ENCODE assay signal across 15 cellular contexts in the genomic region with DNA sequence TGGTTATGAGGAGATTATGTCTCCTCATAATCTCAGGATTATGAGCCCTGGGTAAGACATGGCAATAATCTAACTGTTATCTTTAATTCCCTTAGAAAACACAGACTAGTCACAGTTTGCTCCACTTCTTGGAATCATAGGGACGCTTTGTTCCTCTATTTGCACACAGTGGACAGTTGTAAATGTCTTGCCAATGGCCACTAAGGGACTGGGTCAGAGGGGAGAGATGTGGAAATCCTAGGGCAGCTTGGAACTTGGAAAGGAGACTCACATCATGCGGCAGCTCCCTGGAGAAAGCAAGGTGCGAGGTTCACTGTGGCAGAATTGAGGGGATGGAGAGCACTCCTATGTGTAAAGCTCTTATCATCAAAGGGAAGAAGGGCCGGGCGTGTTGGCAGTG.
DNase-seq lines count a peak whose midpoint lies in the region; ATAC-seq and TF ChIP-seq lines count a peak whose summit lies in the region.
"Had no signal": no experiment of that assay in that cellular context is flagged by ENCODE, and none has a peak within 500 bp of the region (broad histone marks: within the 10 kb centered on the region; RNA-seq: fewer than 3 reads in every experiment).

No MANE protein-coding gene starts in this region.

- TF ChIP-seq CTCF in brain (conservative IDR thresholded peaks at IDR 0.05): no peak
- no peak for TF ChIP-seq CTCF in heart right ventricle (IDR thresholded peaks at IDR 0.05)
- TF ChIP-seq CTCF in tibial artery (IDR thresholded peaks at IDR 0.05): no peak

- H3K9me3 ChIP-seq in heart right ventricle: no peaks in the 10 kb centered on the region
- no peaks in the 10 kb centered on the region for H3K9me3 ChIP-seq in tibial artery

- DNase-seq in heart right ventricle (no peak), midbrain (lab: John Stamatoyannopoulos, UW) (peak; percentile 12), tibial artery (peak; percentile 60 to 78), NCI-H2107 (lab: John Stamatoyannopoulos, UW) (no peak), ecto neural progenitor cell (ENCODE audit: low spot score) (no peak), AML-193 (lab: John Stamatoyannopoulos, UW) (no peak)
- no peak for DNase-seq in activated CD8-positive, alpha-beta memory T cell treated with anti-CD3 and anti-CD28 coated beads, Interleukin-2, amount 50 U/mL, for 4 hours
- DNase-seq: activated naive CD8-positive, alpha-beta T cell treated with anti-CD3 and anti-CD28 coated beads for 36 hours; CD4-positive, CD25-positive, alpha-beta regulatory T cell; GF-D8; MM.1S; NCI-H146; NCI-H2171 treated with DMSO at 0.1 percent for 48 hours; NCI-H526 treated with DMSO at 0.1 percent for 48 hours had no signal

- H3K4me1 ChIP-seq in heart right ventricle: peaks cover 5 to 52% (median 30%) of the 10 kb centered on the region in 9 donors
- H3K4me1 ChIP-seq in tibial artery: peaks cover 3 to 62% (median 31%) of the 10 kb centered on the region in 4 donors

- peaks cover 38% of the 10 kb centered on the region for H3K36me3 Mint-ChIP-seq in brain
- H3K36me3 Mint-ChIP-seq: activated naive CD8-positive, alpha-beta T cell treated with anti-CD3 and anti-CD28 coated beads for 36 hours; CD4-positive, CD25-positive, alpha-beta regulatory T cell had no signal

- 89% methylated on average over 5 of the region's 5 CpGs for WGBS in heart right ventricle, 2 donors

- H3K4me3 ChIP-seq in heart right ventricle (no peak overlapping the region), tibial artery (no peak overlapping the region)

- intact Hi-C loops in heart right ventricle (cut with DNase I) (no loop called here), tibial artery (cut with DNase I; ENCODE audit: low total_unique reads) (no loop called here)

- H3K27ac ChIP-seq in heart right ventricle (peak overlapping the region in 8 of 10 donors; percentile 53 to 87 (median 60)), tibial artery (peak overlapping the region; percentile 70 to 74)

- H3K4me3 Mint-ChIP-seq in brain: no peak overlapping the region
- H3K4me3 Mint-ChIP-seq: activated naive CD8-positive, alpha-beta T cell treated with anti-CD3 and anti-CD28 coated beads for 36 hours; CD4-positive, CD25-positive, alpha-beta regulatory T cell had no signal

- peaks cover 4% of the 10 kb centered on the region for H3K27me3 Mint-ChIP-seq in brain

- no peaks in the 10 kb centered on the region for H3K9me3 Mint-ChIP-seq in brain
- H3K9me3 Mint-ChIP-seq: activated naive CD8-positive, alpha-beta T cell treated with anti-CD3 and anti-CD28 coated beads for 36 hours; CD4-positive, CD25-positive, alpha-beta regulatory T cell had no signal

- peaks cover 0 to 10% (median 0%) of the 10 kb centered on the region in 9 donors for H3K36me3 ChIP-seq in heart right ventricle
- H3K36me3 ChIP-seq in tibial artery: no peaks in the 10 kb centered on the region

- H3K4me1 Mint-ChIP-seq in brain: peaks cover 33% of the 10 kb centered on the region

- ATAC-seq in heart right ventricle: peak in 2 of 8 donors; percentile 53 to 66

- H3K27me3 ChIP-seq in heart right ventricle: no peaks in the 10 kb centered on the region
- no peaks in the 10 kb centered on the region for H3K27me3 ChIP-seq in tibial artery

- peak overlapping the region in 4 of 5 experiments; percentile 2 to 88 (median 12) for H3K27ac Mint-ChIP-seq in brain
- H3K27ac Mint-ChIP-seq: activated naive CD8-positive, alpha-beta T cell treated with anti-CD3 and anti-CD28 coated beads for 36 hours had no signal

Comparison
In these comparisons a context has a peak if more than half of its experiments do, and no peak if none do; other contexts are left out.
1. DNase-seq: peak in midbrain (single experiment) and tibial artery (2 of 2); none in heart right ventricle (0 of 2), NCI-H2107 (single experiment), ecto neural progenitor cell (single experiment), AML-193 (0 of 2) and activated CD8-positive, alpha-beta memory T cell treated with anti-CD3 and anti-CD28 coated beads, Interleukin-2, amount 50 U/mL, for 4 hours (single experiment).